Comparison of ENCODE assay signal across 23 cellular contexts in the genomic region with DNA sequence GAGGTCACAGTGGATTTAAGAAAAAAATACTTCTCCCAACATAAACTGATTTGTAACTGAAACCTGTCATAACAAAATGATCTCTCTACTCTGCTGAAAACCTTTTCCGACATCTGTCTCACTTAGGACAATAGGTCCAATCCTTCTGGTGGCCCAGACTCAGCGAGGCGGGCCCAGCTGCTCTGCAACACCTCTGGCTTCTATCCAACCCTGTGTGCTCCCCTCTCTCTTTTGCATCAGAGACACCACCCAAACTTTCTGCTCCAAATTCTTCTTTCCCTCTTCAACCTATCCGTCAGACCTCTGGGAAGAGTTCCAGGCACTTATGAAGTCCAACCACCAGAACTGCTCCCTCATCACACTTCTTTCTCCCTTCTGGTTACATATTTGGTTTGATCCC. TPM values are rescaled to one million over a fixed set of nuclear protein-coding genes. Genes with fewer than 3 reads are reported as not detected.
DNase-seq lines count a peak whose midpoint lies in the region; ATAC-seq and TF ChIP-seq lines count a peak whose summit lies in the region.
"Had no signal": no experiment of that assay in that cellular context is flagged by ENCODE, and none has a peak within 500 bp of the region (broad histone marks: within the 10 kb centered on the region; RNA-seq: fewer than 3 reads in every experiment).

No MANE protein-coding gene starts in this region.

- H3K4me1 Mint-ChIP-seq in activated CD4-positive, alpha-beta T cell treated with anti-CD3 and anti-CD28 coated beads for 36 hours = peaks cover 12% of the 10 kb centered on the region
- peaks cover 5% of the 10 kb centered on the region for H3K4me1 Mint-ChIP-seq in activated naive CD8-positive, alpha-beta T cell treated with anti-CD3 and anti-CD28 coated beads for 36 hours
- peaks cover 5% of the 10 kb centered on the region for H3K4me1 Mint-ChIP-seq in activated naive CD8-positive, alpha-beta T cell treated with anti-CD3 and anti-CD28 coated beads, Interleukin-2, amount 50 U/mL, for 24 hours
- peaks cover 14% of the 10 kb centered on the region for H3K4me1 Mint-ChIP-seq in osteocyte (ENCODE audit: unreplicated experiment)

- H3K4me3 Mint-ChIP-seq in activated CD4-positive, alpha-beta T cell treated with anti-CD3 and anti-CD28 coated beads for 36 hours = no peak overlapping the region
- no peak overlapping the region for H3K4me3 Mint-ChIP-seq in activated naive CD8-positive, alpha-beta T cell treated with anti-CD3 and anti-CD28 coated beads for 36 hours
- no peak overlapping the region for H3K4me3 Mint-ChIP-seq in activated naive CD8-positive, alpha-beta T cell treated with anti-CD3 and anti-CD28 coated beads, Interleukin-2, amount 50 U/mL, for 24 hours
- no peak overlapping the region for H3K4me3 Mint-ChIP-seq in osteocyte (ENCODE audit: unreplicated experiment)
- H3K4me3 Mint-ChIP-seq: CD4-positive, alpha-beta T cell had no signal

- H3K36me3 ChIP-seq in heart right ventricle = peaks cover 9 to 94% (median 72%) of the 10 kb centered on the region in 9 donors
- H3K36me3 ChIP-seq in breast epithelium = peaks cover 16% of the 10 kb centered on the region

- TF ChIP-seq POLR2A in breast epithelium (IDR thresholded peaks at IDR 0.05) = no peak

- H3K4me1 ChIP-seq in heart right ventricle (peaks cover 0 to 24% (median 7%) of the 10 kb centered on the region in 9 donors), breast epithelium (no peaks in the 10 kb centered on the region)
- H3K4me1 ChIP-seq: BLaER1 had no signal

- CTCF ChIA-PET in activated CD4-positive, alpha-beta T cell treated with anti-CD3 and anti-CD28 coated beads for 36 hours (lab: Charles Lee) = no interaction called here

- H3K4me3 ChIP-seq in heart right ventricle (no peak overlapping the region), breast epithelium (no peak overlapping the region)
- H3K4me3 ChIP-seq: BLaER1, GM12878 had no signal

- WGBS in heart right ventricle, 2 donors = 60 to 63% methylated on average over 4 of the region's 4 CpGs

- POLR2A ChIA-PET in activated CD4-positive, alpha-beta T cell treated with anti-CD3 and anti-CD28 coated beads for 36 hours (lab: Charles Lee) = no interaction called here

- no peak for DNase-seq in activated CD4-positive, alpha-beta T cell treated with anti-CD3 and anti-CD28 coated beads for 36 hours
- no peak for DNase-seq in activated CD4-positive, alpha-beta T cell treated with anti-CD3 and anti-CD28 coated beads for 4 hours
- no peak for DNase-seq in activated naive CD8-positive, alpha-beta T cell treated with anti-CD3 and anti-CD28 coated beads for 36 hours
- no peak for DNase-seq in activated naive CD8-positive, alpha-beta T cell treated with anti-CD3 and anti-CD28 coated beads, Interleukin-2, amount 50 U/mL, for 24 hours
- DNase-seq in heart right ventricle (no peak), osteocyte (ENCODE audit: extremely low spot score, unreplicated experiment) (no peak), iPS-NIHi7 (ENCODE audit: extremely low spot score) (no peak), breast epithelium (ENCODE audit: low spot score in 2 of 2) (no peak)
- DNase-seq: ACHN; CD4-positive, alpha-beta T cell; DND-41; NCI-H1092 treated with DMSO at 0.1 percent for 48 hours; NCI-H1436 treated with DMSO at 0.1 percent for 48 hours; NCI-H2029; NCI-H226; NCI-H510A treated with DMSO at 0.1 percent for 48 hours; NCI-H748 treated with DMSO at 0.1 percent for 48 hours had no signal

- H3K27me3 Mint-ChIP-seq in activated CD4-positive, alpha-beta T cell treated with anti-CD3 and anti-CD28 coated beads for 36 hours = no peaks in the 10 kb centered on the region
- H3K27me3 Mint-ChIP-seq in activated naive CD8-positive, alpha-beta T cell treated with anti-CD3 and anti-CD28 coated beads for 36 hours = no peaks in the 10 kb centered on the region
- H3K27me3 Mint-ChIP-seq in activated naive CD8-positive, alpha-beta T cell treated with anti-CD3 and anti-CD28 coated beads, Interleukin-2, amount 50 U/mL, for 24 hours = no peaks in the 10 kb centered on the region
- no peaks in the 10 kb centered on the region for H3K27me3 Mint-ChIP-seq in osteocyte (ENCODE audit: unreplicated experiment)
- H3K27me3 Mint-ChIP-seq: CD4-positive, alpha-beta T cell had no signal

- ATAC-seq in activated CD4-positive, alpha-beta T cell treated with anti-CD3 and anti-CD28 coated beads for 36 hours = no peak
- ATAC-seq in activated naive CD8-positive, alpha-beta T cell treated with anti-CD3 and anti-CD28 coated beads, Interleukin-2, amount 50 U/mL, for 24 hours = no peak
- peak in 6 of 8 donors; percentile 42 to 74 (median 67) for ATAC-seq in heart right ventricle
- ATAC-seq: GM12878, HCT116 had no signal

- H3K27ac Mint-ChIP-seq in activated CD4-positive, alpha-beta T cell treated with anti-CD3 and anti-CD28 coated beads for 36 hours = peak overlapping the region; percentile 16
- peak overlapping the region; percentile 31 for H3K27ac Mint-ChIP-seq in activated naive CD8-positive, alpha-beta T cell treated with anti-CD3 and anti-CD28 coated beads for 36 hours
- H3K27ac Mint-ChIP-seq in activated naive CD8-positive, alpha-beta T cell treated with anti-CD3 and anti-CD28 coated beads, Interleukin-2, amount 50 U/mL, for 24 hours = no peak overlapping the region
- H3K27ac Mint-ChIP-seq in osteocyte (ENCODE audit: unreplicated experiment) = peak overlapping the region; percentile 23
- H3K27ac Mint-ChIP-seq: CD4-positive, alpha-beta T cell had no signal

- no peaks in the 10 kb centered on the region for H3K9me3 Mint-ChIP-seq in activated CD4-positive, alpha-beta T cell treated with anti-CD3 and anti-CD28 coated beads for 36 hours (ENCODE audit: low read depth)
- H3K9me3 Mint-ChIP-seq in activated naive CD8-positive, alpha-beta T cell treated with anti-CD3 and anti-CD28 coated beads for 36 hours = no peaks in the 10 kb centered on the region
- no peaks in the 10 kb centered on the region for H3K9me3 Mint-ChIP-seq in activated naive CD8-positive, alpha-beta T cell treated with anti-CD3 and anti-CD28 coated beads, Interleukin-2, amount 50 U/mL, for 24 hours
- H3K9me3 Mint-ChIP-seq in osteocyte (ENCODE audit: unreplicated experiment) = no peaks in the 10 kb centered on the region
- H3K9me3 Mint-ChIP-seq: CD4-positive, alpha-beta T cell had no signal

- no peak for TF ChIP-seq CTCF in heart right ventricle (IDR thresholded peaks at IDR 0.05)
- TF ChIP-seq CTCF in osteocyte (IDR thresholded peaks at IDR 0.05) = no peak
- TF ChIP-seq CTCF in breast epithelium (IDR thresholded peaks at IDR 0.05) = no peak

- intact Hi-C loops in activated CD4-positive, alpha-beta T cell treated with anti-CD3 and anti-CD28 coated beads for 36 hours (cut with DNase I, micrococcal nuclease) = no loop called here
- intact Hi-C loops in heart right ventricle (cut with DNase I) (no loop called here), breast epithelium (cut with DNase I; ENCODE audit: low total_unique reads) (no loop called here)

- H3K27ac ChIP-seq in heart right ventricle (no peak overlapping the region), breast epithelium (no peak overlapping the region)
- H3K27ac ChIP-seq: 22Rv1, BLaER1, KMS-11, RWPE1 had no signal

- H3K9me3 ChIP-seq in heart right ventricle (no peaks in the 10 kb centered on the region), breast epithelium (no peaks in the 10 kb centered on the region)
- H3K9me3 ChIP-seq: BLaER1 had no signal

- peaks cover 83% of the 10 kb centered on the region for H3K36me3 Mint-ChIP-seq in activated CD4-positive, alpha-beta T cell treated with anti-CD3 and anti-CD28 coated beads for 36 hours (ENCODE audit: low read depth)
- H3K36me3 Mint-ChIP-seq in activated naive CD8-positive, alpha-beta T cell treated with anti-CD3 and anti-CD28 coated beads for 36 hours = peaks cover 35% of the 10 kb centered on the region
- peaks cover 68% of the 10 kb centered on the region for H3K36me3 Mint-ChIP-seq in activated naive CD8-positive, alpha-beta T cell treated with anti-CD3 and anti-CD28 coated beads, Interleukin-2, amount 50 U/mL, for 24 hours (ENCODE audit: low read depth)
- H3K36me3 Mint-ChIP-seq in osteocyte (ENCODE audit: unreplicated experiment) = peaks cover 59% of the 10 kb centered on the region

- no peaks in the 10 kb centered on the region for H3K27me3 ChIP-seq in heart right ventricle
- no peaks in the 10 kb centered on the region for H3K27me3 ChIP-seq in breast epithelium
- H3K27me3 ChIP-seq: BLaER1 had no signal

RNA-seq across cellular contexts. Expression of gene SAFB2, which starts 9.7 kb away (rescaled TPM):
- 10 to 100 TPM; 65.0 to 78.6 TPM for total RNA-seq in activated CD4-positive, alpha-beta T cell treated with anti-CD3 and anti-CD28 coated beads for 36 hours
- 10 to 100 TPM; 79.5 to 84.1 TPM for total RNA-seq in activated naive CD8-positive, alpha-beta T cell treated with anti-CD3 and anti-CD28 coated beads for 36 hours
- total RNA-seq in heart right ventricle = 10 to 100 TPM; 34.4 to 70.4 (median 45.9) TPM
- polyA plus RNA-seq in heart right ventricle = 10 to 100 TPM; 30.8 to 80.3 TPM
- total RNA-seq in osteocyte = 79.9 and 91.9 TPM in 2 replicates
- 10 to 100 TPM; 46.4 to 68.8 (median 62.1) TPM for total RNA-seq in breast epithelium

RNA-seq across cellular contexts. Expression of gene SAFB, which starts 10.0 kb away (rescaled TPM):
- total RNA-seq in activated CD4-positive, alpha-beta T cell treated with anti-CD3 and anti-CD28 coated beads for 36 hours = 100 to 1,000 TPM; 100 to 118 TPM
- 100 to 1,000 TPM; 123 to 133 TPM for total RNA-seq in activated naive CD8-positive, alpha-beta T cell treated with anti-CD3 and anti-CD28 coated beads for 36 hours
- total RNA-seq in heart right ventricle (10 to 100 TPM; 44.0 to 72.5 (median 50.2) TPM), osteocyte (88.2 and 97.1 TPM in 2 replicates), breast epithelium (100 to 1,000 TPM in 2 of 3 donors, 10 to 100 TPM in 1; 64.2 to 112 (median 111) TPM)
- 10 to 100 TPM; 42.8 to 59.6 TPM for polyA plus RNA-seq in heart right ventricle

RNA-seq across cellular contexts. Expression of gene TINCR, which starts 45.1 kb away (rescaled TPM):
- under 1 TPM; 0.23 to 0.27 TPM for total RNA-seq in activated CD4-positive, alpha-beta T cell treated with anti-CD3 and anti-CD28 coated beads for 36 hours
- under 1 TPM; 0.29 to 0.34 TPM for total RNA-seq in activated naive CD8-positive, alpha-beta T cell treated with anti-CD3 and anti-CD28 coated beads for 36 hours
- total RNA-seq in heart right ventricle (under 1 TPM in 7 of 10 donors, not detected in 3; 0.07 to 0.68 (median 0.27) TPM), osteocyte (13.5 and 16.4 TPM in 2 replicates), breast epithelium (10 to 100 TPM in 1 of 3 donors, 1 to 10 TPM in 2; 1.1 to 11.7 (median 1.3) TPM)
- polyA plus RNA-seq in heart right ventricle = under 1 TPM in 1 of 2 donors, not detected in 1; 0.14 TPM

Comparison
In these comparisons a context has a peak if more than half of its experiments do, and no peak if none do; other contexts are left out.
1. ATAC-seq: peak in heart right ventricle (6 of 8); none in activated CD4-positive, alpha-beta T cell treated with anti-CD3 and anti-CD28 coated beads for 36 hours (single experiment) and activated naive CD8-positive, alpha-beta T cell treated with anti-CD3 and anti-CD28 coated beads, Interleukin-2, amount 50 U/mL, for 24 hours (single experiment).